ENCODE assay signal across 15 cellular contexts in genomic region chr12:56336361-56337167, GRCh38. TPM values are rescaled to one million over a fixed set of nuclear protein-coding genes. Genes with fewer than 3 reads are reported as not detected.
DNase-seq lines count a peak whose midpoint lies in the region; ATAC-seq and TF ChIP-seq lines count a peak whose summit lies in the region.
"Had no signal": no experiment of that assay in that cellular context is flagged by ENCODE, and none has a peak within 500 bp of the region (broad histone marks: within the 10 kb centered on the region; RNA-seq: fewer than 3 reads in every experiment).

No MANE protein-coding gene starts in this region.

- no peaks in the 10 kb centered on the region for H3K9me3 Mint-ChIP-seq in mesothelial cell of epicardium

- no peak overlapping the region for H3K4me3 Mint-ChIP-seq in mesothelial cell of epicardium

- no peaks in the 10 kb centered on the region for H4K20me1 ChIP-seq in BLaER1 treated with 17β-estradiol and CSF1 and Interleukin-3, amounts not matched to agents 10 nM and 100 nM

- H3K36me3 ChIP-seq in BLaER1 treated with 17β-estradiol and CSF1 and Interleukin-3, amounts not matched to agents 10 nM and 100 nM: peaks cover 0 to 12% (median 5%) of the 10 kb centered on the region in 11 experiments; a peak in 12 of 22 replicates
- no peaks in the 10 kb centered on the region for H3K36me3 ChIP-seq in Peyer's patch
- H3K36me3 ChIP-seq: cardiac muscle cell had no signal

- no peaks in the 10 kb centered on the region for H3K9me3 ChIP-seq in BLaER1 treated with 17β-estradiol and CSF1 and Interleukin-3, amounts not matched to agents 10 nM and 100 nM (replicated peaks in 1 of 11)
- H3K9me3 ChIP-seq in Peyer's patch: no peaks in the 10 kb centered on the region
- H3K9me3 ChIP-seq: esophagus squamous epithelium, neutrophil had no signal

- H3K4me1 ChIP-seq in BLaER1 treated with 17β-estradiol and CSF1 and Interleukin-3, amounts not matched to agents 10 nM and 100 nM: peaks cover 31 to 73% (median 54%) of the 10 kb centered on the region in 10 experiments
- H3K4me1 ChIP-seq in Peyer's patch: peaks cover 0 to 7% (median 0%) of the 10 kb centered on the region in 4 donors

- no peaks in the 10 kb centered on the region for H3K27me3 Mint-ChIP-seq in mesothelial cell of epicardium (ENCODE audit: low read depth)

- no peak for TF ChIP-seq CTCF in GM13976 (IDR thresholded peaks at IDR 0.05; ENCODE audit: borderline replicate concordance, control extremely low read depth, extremely low read depth, insufficient read depth, missing control alignments)
- TF ChIP-seq CTCF in Peyer's patch (IDR thresholded peaks at IDR 0.05): no peak
- no peak for TF ChIP-seq CTCF in mesothelial cell of epicardium (IDR thresholded peaks at IDR 0.05; ENCODE audit: unreplicated experiment)

- peak overlapping the region in 8 of 11 experiments; percentile 34 to 67 (median 53); a peak in 15 of 22 replicates for H3K27ac ChIP-seq in BLaER1 treated with 17β-estradiol and CSF1 and Interleukin-3, amounts not matched to agents 10 nM and 100 nM
- no peak overlapping the region for H3K27ac ChIP-seq in Peyer's patch
- H3K27ac ChIP-seq: cardiac muscle cell, esophagus squamous epithelium, neutrophil had no signal

- peaks cover 19% of the 10 kb centered on the region for H3K4me1 Mint-ChIP-seq in mesothelial cell of epicardium

- peak overlapping the region in 2 of 11 experiments; percentile 7 to 15; a peak in 2 of 22 replicates for H3K9ac ChIP-seq in BLaER1 treated with 17β-estradiol and CSF1 and Interleukin-3, amounts not matched to agents 10 nM and 100 nM

- TF ChIP-seq POLR2A in Peyer's patch (IDR thresholded peaks at IDR 0.05): no peak

- no peaks in the 10 kb centered on the region for H3K27me3 ChIP-seq in BLaER1 treated with 17β-estradiol and CSF1 and Interleukin-3, amounts not matched to agents 10 nM and 100 nM
- no peaks in the 10 kb centered on the region for H3K27me3 ChIP-seq in Peyer's patch
- H3K27me3 ChIP-seq: cardiac muscle cell, esophagus squamous epithelium, neutrophil had no signal

- H3K4me2 ChIP-seq in BLaER1 treated with 17β-estradiol and CSF1 and Interleukin-3, amounts not matched to agents 10 nM and 100 nM: peak overlapping the region in 9 of 11 experiments; percentile 7 to 95 (median 61); a peak in 18 of 22 replicates

- no peak overlapping the region for H3K4me3 ChIP-seq in BLaER1 treated with 17β-estradiol and CSF1 and Interleukin-3, amounts not matched to agents 10 nM and 100 nM
- H3K4me3 ChIP-seq in Peyer's patch: no peak overlapping the region
- H3K4me3 ChIP-seq: cardiac muscle cell, esophagus squamous epithelium had no signal

- in situ Hi-C loops in GM13976 (cut with MboI; ENCODE audit: low sequenced_read_pairs, unreplicated experiment): no loop called here

- DNase-seq in GM13976 (ENCODE audit: low spot score): peak; percentile 54
- DNase-seq in Peyer's patch: peak in 2 of 3 donors; percentile 29 to 30
- DNase-seq in mesothelial cell of epicardium (ENCODE audit: low spot score in 2 of 2, unreplicated experiment in 2 of 2): no peak
- no peak for DNase-seq in DMS153 (lab: John Stamatoyannopoulos, UW)
- DNase-seq: activated CD8-positive, alpha-beta memory T cell treated with anti-CD3 and anti-CD28 coated beads, Interleukin-2, amount 50 U/mL, for 4 hours; esophagus squamous epithelium; KG1; NCI-H345; stimulated activated naive CD4-positive, alpha-beta T cell had no signal

- no peaks in the 10 kb centered on the region for H3K36me3 Mint-ChIP-seq in mesothelial cell of epicardium

- no peak overlapping the region for H3K27ac Mint-ChIP-seq in mesothelial cell of epicardium

- ATAC-seq in esophagus mucosa: peak; percentile 55
- ATAC-seq in activated CD4-positive, CD25-positive, alpha-beta regulatory T cell treated with anti-CD3 and anti-CD28 coated beads, Interleukin-2, amount 50 U/mL, for 24 hours: no peak
- ATAC-seq in HG03196 (IDR thresholded peaks at IDR 0.05; ENCODE audit: unreplicated experiment): no peak

RNA-seq across cellular contexts. Expression of gene IL23A, which starts 2.1 kb away (rescaled TPM):
- 1 to 10 TPM in 2 of 4 donors, not detected in 2; 3.1 to 5.8 TPM for total RNA-seq in Peyer's patch
- 1.8 TPM for total RNA-seq in esophagus mucosa
- 0.51 to 0.76 TPM (median 0.72 TPM) in 3 replicates for total RNA-seq in mesothelial cell of epicardium

RNA-seq across cellular contexts. Expression of gene PAN2, which starts 2.8 kb away (rescaled TPM):
- total RNA-seq in Peyer's patch: 100 to 1,000 TPM in 2 of 4 donors, 10 to 100 TPM in 2; 82.5 to 114 (median 95.4) TPM
- 21.4 TPM for total RNA-seq in esophagus mucosa
- total RNA-seq in mesothelial cell of epicardium: 60.9 to 76.8 TPM (median 66.4 TPM) in 3 replicates

RNA-seq across cellular contexts. Expression of gene CNPY2, which starts 20.8 kb away (rescaled TPM):
- total RNA-seq in Peyer's patch: 100 to 1,000 TPM in 2 of 4 donors, 10 to 100 TPM in 2; 72.5 to 131 (median 91.0) TPM
- 67.7 TPM for total RNA-seq in esophagus mucosa
- 164 to 174 TPM (median 171 TPM) in 3 replicates for total RNA-seq in mesothelial cell of epicardium

RNA-seq across cellular contexts. Expression of gene STAT2, which starts 23.3 kb away (rescaled TPM):
- total RNA-seq in Peyer's patch: 100 to 1,000 TPM; 100 to 355 (median 164) TPM
- total RNA-seq in esophagus mucosa: 54.5 TPM
- total RNA-seq in mesothelial cell of epicardium: 178 to 188 TPM (median 180 TPM) in 3 replicates

RNA-seq across cellular contexts. Expression of gene APOF, which starts 26.1 kb away (rescaled TPM):
- total RNA-seq in Peyer's patch (not detected), esophagus mucosa (not detected), mesothelial cell of epicardium (not detected in 3 replicates)
- total RNA-seq: cardiac muscle cell, esophagus squamous epithelium had no signal

Comparison
In these comparisons a context has a peak if more than half of its experiments do, and no peak if none do; other contexts are left out.
1. H3K27ac ChIP-seq: peak in BLaER1 treated with 17β-estradiol and CSF1 and Interleukin-3, amounts not matched to agents 10 nM and 100 nM (8 of 11); none in Peyer's patch (0 of 4).
2. DNase-seq: peak in GM13976 (single experiment) and Peyer's patch (2 of 3); none in mesothelial cell of epicardium (0 of 2) and DMS153 (single experiment).